In the genomic region with DNA sequence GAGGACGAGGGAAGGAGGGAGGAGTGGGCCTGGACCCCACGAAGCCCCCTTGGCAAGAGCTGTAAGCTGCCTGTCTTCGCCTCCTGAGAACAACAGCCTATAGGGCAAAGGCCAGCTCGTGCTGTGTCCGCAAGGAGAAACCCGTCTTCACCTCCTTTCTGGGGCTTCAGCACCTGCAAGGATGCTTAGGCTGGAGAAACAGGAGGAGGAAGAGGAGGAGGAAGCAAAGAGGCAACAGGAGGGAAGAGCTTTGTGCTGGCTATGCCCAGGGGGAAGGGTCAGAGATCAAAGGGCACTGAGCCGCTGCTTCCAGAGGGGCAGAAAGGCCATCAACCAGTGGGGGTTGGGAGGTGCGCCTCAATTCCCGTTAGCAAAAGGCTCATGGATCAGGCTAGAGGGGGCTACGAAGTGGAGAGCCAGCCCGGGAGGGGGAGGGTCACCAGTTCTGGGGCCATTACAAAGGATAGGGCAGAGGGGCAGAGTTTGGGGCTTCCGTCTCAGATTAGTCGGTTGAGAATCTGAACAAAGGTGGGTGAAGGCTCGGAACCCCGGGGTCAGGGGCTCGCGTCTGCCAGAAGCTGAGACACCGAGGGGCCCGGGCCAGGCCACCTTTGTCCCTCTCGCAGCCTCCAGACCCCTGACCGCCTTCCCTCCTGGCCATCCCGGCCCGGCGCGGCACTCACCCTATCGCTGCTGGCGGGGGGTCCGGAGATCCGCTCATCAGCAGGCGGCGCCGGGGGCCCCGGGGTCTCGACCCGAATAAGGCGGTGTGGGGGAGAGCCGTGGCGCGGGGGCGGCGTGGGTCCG, we compare ENCODE assay signal across 1 cellular context.
TF ChIP-seq lines count a peak whose summit lies in the region.

No MANE protein-coding gene starts in this region.

TF ChIP-seq in H1, 55 proteins besides CTCF, POLR2A, EP300 and RAD21:
- TF ChIP-seq TCF12 (IDR thresholded peaks at IDR 0.05; ENCODE audit: low read depth, low read length) (no peak), TEAD4 (IDR thresholded peaks at IDR 0.05; ENCODE audit: low read depth, low read length) (no peak), SIN3A (conservative IDR thresholded peaks at IDR 0.05 in 1 of 2, IDR thresholded peaks at IDR 0.05 in 1 of 2; ENCODE audit: low read depth in 1 of 2, low read length in 2 of 2) (peak in 1 of 2 experiments; percentile 36; a peak in 1 of 4 replicates), TBP (IDR thresholded peaks at IDR 0.05; ENCODE audit: low read depth, low read length) (no peak), GTF2F1 (IDR thresholded peaks at IDR 0.05; ENCODE audit: borderline replicate concordance, low read depth, low read length) (no peak), CBX5 (IDR thresholded peaks at IDR 0.05; ENCODE audit: low read depth, low read length) (no peak), POU5F1 (IDR thresholded peaks at IDR 0.05; ENCODE audit: low read depth, low read length) (no peak), EGR1 (IDR thresholded peaks at IDR 0.05; ENCODE audit: borderline replicate concordance, low read depth, low read length) (no peak), TAF1 (IDR thresholded peaks at IDR 0.05; ENCODE audit: low read depth, low read length) (no peak), PHF8 (conservative IDR thresholded peaks at IDR 0.05; ENCODE audit: low read depth, low read length) (no peak), CBX8 (IDR thresholded peaks at IDR 0.05; ENCODE audit: borderline replicate concordance, low read depth, low read length) (no peak), SRF (IDR thresholded peaks at IDR 0.05; ENCODE audit: low read depth, low read length) (no peak), KDM1A (IDR thresholded peaks at IDR 0.05; ENCODE audit: borderline replicate concordance, low read length) (no peak), SP1 (IDR thresholded peaks at IDR 0.05; ENCODE audit: low read depth, low read length) (peak; percentile 38; the same call in 1 of the 2 replicates), RFX5 (IDR thresholded peaks at IDR 0.05; ENCODE audit: borderline replicate concordance, low read depth, low read length) (no peak), GABPA (IDR thresholded peaks at IDR 0.05; ENCODE audit: borderline replicate concordance, insufficient read depth, low read length) (no peak), TAF7 (optimal IDR thresholded peaks at IDR 0.05; ENCODE audit: borderline replicate concordance, low read depth, low read length) (no peak), ZNF274 (IDR thresholded peaks at IDR 0.05; ENCODE audit: borderline replicate concordance, extremely low read depth, low read length) (no peak), RBBP5 (IDR thresholded peaks at IDR 0.05; ENCODE audit: borderline replicate concordance, low read depth, low read length) (0 out of 2 replicates have a peak, but pooled peaks have one; percentile 40), SIRT6 (IDR thresholded peaks at IDR 0.05; ENCODE audit: low read length) (no peak), FOSL1 (IDR thresholded peaks at IDR 0.05; ENCODE audit: insufficient read depth, low read depth, low read length) (no peak), HDAC2 (IDR thresholded peaks at IDR 0.05; ENCODE audit: borderline replicate concordance in 1 of 2, low read depth in 2 of 2, low read length in 2 of 2) (peak in 1 of 2 experiments; percentile 69; a peak in 1 of 4 replicates), ASH2L (IDR thresholded peaks at IDR 0.05; ENCODE audit: low read length) (no peak), EZH2 (IDR thresholded peaks at IDR 0.05; ENCODE audit: low read depth, low read length, severe bottlenecking) (no peak), KDM4A (IDR thresholded peaks at IDR 0.05; ENCODE audit: low read depth, low read length, severe bottlenecking) (peak; percentile 53), BRCA1 (IDR thresholded peaks at IDR 0.05; ENCODE audit: low read depth, low read length) (no peak), SP2 (IDR thresholded peaks at IDR 0.05; ENCODE audit: low read length) (no peak), NRF1 (IDR thresholded peaks at IDR 0.05; ENCODE audit: low read depth, low read length) (no peak), CEBPB (IDR thresholded peaks at IDR 0.05; ENCODE audit: low read depth, low read length) (no peak), JUND (IDR thresholded peaks at IDR 0.05; ENCODE audit: low read length) (no peak), YY1 (IDR thresholded peaks at IDR 0.05; ENCODE audit: low read depth, low read length) (no peak), SUZ12 (IDR thresholded peaks at IDR 0.05; ENCODE audit: low read length) (no peak), POLR2AphosphoS5 (IDR thresholded peaks at IDR 0.05; ENCODE audit: low read depth, low read length) (no peak)
- TF ChIP-seq, protein P1, sequence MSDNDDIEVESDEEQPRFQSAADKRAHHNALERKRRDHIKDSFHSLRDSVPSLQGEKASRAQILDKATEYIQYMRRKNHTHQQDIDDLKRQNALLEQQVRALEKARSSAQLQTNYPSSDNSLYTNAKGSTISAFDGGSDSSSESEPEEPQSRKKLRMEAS (IDR thresholded peaks at IDR 0.05) = peak; percentile 57; the same call in 1 of the 2 replicates
- TF ChIP-seq, protein P2, sequence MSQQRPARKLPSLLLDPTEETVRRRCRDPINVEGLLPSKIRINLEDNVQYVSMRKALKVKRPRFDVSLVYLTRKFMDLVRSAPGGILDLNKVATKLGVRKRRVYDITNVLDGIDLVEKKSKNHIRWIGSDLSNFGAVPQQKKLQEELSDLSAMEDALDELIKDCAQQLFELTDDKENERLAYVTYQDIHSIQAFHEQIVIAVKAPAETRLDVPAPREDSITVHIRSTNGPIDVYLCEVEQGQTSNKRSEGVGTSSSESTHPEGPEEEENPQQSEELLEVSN (IDR thresholded peaks at IDR 0.05) = peak; percentile 42; the same call in 1 of the 2 replicates
- TF ChIP-seq, protein P3, sequence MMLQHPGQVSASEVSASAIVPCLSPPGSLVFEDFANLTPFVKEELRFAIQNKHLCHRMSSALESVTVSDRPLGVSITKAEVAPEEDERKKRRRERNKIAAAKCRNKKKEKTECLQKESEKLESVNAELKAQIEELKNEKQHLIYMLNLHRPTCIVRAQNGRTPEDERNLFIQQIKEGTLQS (IDR thresholded peaks at IDR 0.05; ENCODE audit: insufficient read depth, low read depth, low read length) = no peak
- TF ChIP-seq, protein P4, sequence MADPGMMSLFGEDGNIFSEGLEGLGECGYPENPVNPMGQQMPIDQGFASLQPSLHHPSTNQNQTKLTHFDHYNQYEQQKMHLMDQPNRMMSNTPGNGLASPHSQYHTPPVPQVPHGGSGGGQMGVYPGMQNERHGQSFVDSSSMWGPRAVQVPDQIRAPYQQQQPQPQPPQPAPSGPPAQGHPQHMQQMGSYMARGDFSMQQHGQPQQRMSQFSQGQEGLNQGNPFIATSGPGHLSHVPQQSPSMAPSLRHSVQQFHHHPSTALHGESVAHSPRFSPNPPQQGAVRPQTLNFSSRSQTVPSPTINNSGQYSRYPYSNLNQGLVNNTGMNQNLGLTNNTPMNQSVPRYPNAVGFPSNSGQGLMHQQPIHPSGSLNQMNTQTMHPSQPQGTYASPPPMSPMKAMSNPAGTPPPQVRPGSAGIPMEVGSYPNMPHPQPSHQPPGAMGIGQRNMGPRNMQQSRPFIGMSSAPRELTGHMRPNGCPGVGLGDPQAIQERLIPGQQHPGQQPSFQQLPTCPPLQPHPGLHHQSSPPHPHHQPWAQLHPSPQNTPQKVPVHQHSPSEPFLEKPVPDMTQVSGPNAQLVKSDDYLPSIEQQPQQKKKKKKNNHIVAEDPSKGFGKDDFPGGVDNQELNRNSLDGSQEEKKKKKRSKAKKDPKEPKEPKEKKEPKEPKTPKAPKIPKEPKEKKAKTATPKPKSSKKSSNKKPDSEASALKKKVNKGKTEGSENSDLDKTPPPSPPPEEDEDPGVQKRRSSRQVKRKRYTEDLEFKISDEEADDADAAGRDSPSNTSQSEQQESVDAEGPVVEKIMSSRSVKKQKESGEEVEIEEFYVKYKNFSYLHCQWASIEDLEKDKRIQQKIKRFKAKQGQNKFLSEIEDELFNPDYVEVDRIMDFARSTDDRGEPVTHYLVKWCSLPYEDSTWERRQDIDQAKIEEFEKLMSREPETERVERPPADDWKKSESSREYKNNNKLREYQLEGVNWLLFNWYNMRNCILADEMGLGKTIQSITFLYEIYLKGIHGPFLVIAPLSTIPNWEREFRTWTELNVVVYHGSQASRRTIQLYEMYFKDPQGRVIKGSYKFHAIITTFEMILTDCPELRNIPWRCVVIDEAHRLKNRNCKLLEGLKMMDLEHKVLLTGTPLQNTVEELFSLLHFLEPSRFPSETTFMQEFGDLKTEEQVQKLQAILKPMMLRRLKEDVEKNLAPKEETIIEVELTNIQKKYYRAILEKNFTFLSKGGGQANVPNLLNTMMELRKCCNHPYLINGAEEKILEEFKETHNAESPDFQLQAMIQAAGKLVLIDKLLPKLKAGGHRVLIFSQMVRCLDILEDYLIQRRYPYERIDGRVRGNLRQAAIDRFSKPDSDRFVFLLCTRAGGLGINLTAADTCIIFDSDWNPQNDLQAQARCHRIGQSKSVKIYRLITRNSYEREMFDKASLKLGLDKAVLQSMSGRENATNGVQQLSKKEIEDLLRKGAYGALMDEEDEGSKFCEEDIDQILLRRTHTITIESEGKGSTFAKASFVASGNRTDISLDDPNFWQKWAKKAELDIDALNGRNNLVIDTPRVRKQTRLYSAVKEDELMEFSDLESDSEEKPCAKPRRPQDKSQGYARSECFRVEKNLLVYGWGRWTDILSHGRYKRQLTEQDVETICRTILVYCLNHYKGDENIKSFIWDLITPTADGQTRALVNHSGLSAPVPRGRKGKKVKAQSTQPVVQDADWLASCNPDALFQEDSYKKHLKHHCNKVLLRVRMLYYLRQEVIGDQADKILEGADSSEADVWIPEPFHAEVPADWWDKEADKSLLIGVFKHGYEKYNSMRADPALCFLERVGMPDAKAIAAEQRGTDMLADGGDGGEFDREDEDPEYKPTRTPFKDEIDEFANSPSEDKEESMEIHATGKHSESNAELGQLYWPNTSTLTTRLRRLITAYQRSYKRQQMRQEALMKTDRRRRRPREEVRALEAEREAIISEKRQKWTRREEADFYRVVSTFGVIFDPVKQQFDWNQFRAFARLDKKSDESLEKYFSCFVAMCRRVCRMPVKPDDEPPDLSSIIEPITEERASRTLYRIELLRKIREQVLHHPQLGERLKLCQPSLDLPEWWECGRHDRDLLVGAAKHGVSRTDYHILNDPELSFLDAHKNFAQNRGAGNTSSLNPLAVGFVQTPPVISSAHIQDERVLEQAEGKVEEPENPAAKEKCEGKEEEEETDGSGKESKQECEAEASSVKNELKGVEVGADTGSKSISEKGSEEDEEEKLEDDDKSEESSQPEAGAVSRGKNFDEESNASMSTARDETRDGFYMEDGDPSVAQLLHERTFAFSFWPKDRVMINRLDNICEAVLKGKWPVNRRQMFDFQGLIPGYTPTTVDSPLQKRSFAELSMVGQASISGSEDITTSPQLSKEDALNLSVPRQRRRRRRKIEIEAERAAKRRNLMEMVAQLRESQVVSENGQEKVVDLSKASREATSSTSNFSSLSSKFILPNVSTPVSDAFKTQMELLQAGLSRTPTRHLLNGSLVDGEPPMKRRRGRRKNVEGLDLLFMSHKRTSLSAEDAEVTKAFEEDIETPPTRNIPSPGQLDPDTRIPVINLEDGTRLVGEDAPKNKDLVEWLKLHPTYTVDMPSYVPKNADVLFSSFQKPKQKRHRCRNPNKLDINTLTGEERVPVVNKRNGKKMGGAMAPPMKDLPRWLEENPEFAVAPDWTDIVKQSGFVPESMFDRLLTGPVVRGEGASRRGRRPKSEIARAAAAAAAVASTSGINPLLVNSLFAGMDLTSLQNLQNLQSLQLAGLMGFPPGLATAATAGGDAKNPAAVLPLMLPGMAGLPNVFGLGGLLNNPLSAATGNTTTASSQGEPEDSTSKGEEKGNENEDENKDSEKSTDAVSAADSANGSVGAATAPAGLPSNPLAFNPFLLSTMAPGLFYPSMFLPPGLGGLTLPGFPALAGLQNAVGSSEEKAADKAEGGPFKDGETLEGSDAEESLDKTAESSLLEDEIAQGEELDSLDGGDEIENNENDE (IDR thresholded peaks at IDR 0.05; ENCODE audit: insufficient replicate concordance, low read length) = no peak
